Comparison of ENCODE assay signal across 31 cellular contexts in genomic region chr13:47665041-47665440, GRCh38.
"Had no signal": no experiment of that assay in that cellular context is flagged by ENCODE, and none has a peak within 500 bp of the region (broad histone marks: within the 10 kb centered on the region; RNA-seq: fewer than 3 reads in every experiment).

No MANE protein-coding gene starts in this region.

- H3K4me1 ChIP-seq: adrenal gland, body of pancreas, foreskin keratinocyte, gastrocnemius medialis, heart left ventricle had no signal

- H3K9me3 ChIP-seq: adrenal gland, body of pancreas, gastrocnemius medialis had no signal

- H3K9me3 Mint-ChIP-seq: activated CD4-positive, alpha-beta memory T cell treated with anti-CD3 and anti-CD28 coated beads for 36 hours; activated CD4-positive, alpha-beta T cell treated with anti-CD3 and anti-CD28 coated beads, Interleukin-2, amount 10 ng/mL, durations not matched to agents 24 days and 14 days; activated naive CD4-positive, alpha-beta T cell treated with anti-CD3 and anti-CD28 coated beads for 36 hours; activated naive CD4-positive, alpha-beta T cell treated with anti-CD3 and anti-CD28 coated beads, Interleukin-2, amount 50 U/mL, for 24 hours; activated naive CD8-positive, alpha-beta T cell treated with anti-CD3 and anti-CD28 coated beads for 36 hours; activated naive CD8-positive, alpha-beta T cell treated with anti-CD3 and anti-CD28 coated beads, Interleukin-2, amount 50 U/mL, for 24 hours; activated T-helper 1 cell treated with anti-CD3 and anti-CD28 coated beads, Interleukin-12 subunit alpha, Interleukin-12 subunit beta, Interleukin-2, Interleukin-4 antibody, amounts not matched to agents 30 ng/mL and 10 ng/mL and 1 ng/mL, durations not matched to agents 14 hours and 24 hours and 36 hours; activated T-helper 2 cell treated with anti-CD3 and anti-CD28 coated beads, Interferon-gamma antibody, Interleukin-2, Interleukin-4, amounts not matched to agents 10 μg/mL and 5 μg/mL and 100 μg/mL, durations not matched to agents 14 hours and 24 hours and 36 hours had no signal

- H3K27me3 ChIP-seq: adrenal gland, body of pancreas, gastrocnemius medialis, heart left ventricle had no signal

- H3K4me1 Mint-ChIP-seq: activated CD4-positive, alpha-beta T cell treated with anti-CD3 and anti-CD28 coated beads for 36 hours; activated CD4-positive, alpha-beta T cell treated with anti-CD3 and anti-CD28 coated beads, Interleukin-2, amount 10 ng/mL, durations not matched to agents 24 days and 14 days; activated CD8-positive, alpha-beta memory T cell treated with anti-CD3 and anti-CD28 coated beads, Interleukin-2, amount 10 ng/mL, durations not matched to agents 7 days and 5 days; activated naive CD4-positive, alpha-beta T cell treated with anti-CD3 and anti-CD28 coated beads, Interleukin-2, amount 50 U/mL, for 24 hours; activated naive CD8-positive, alpha-beta T cell treated with anti-CD3 and anti-CD28 coated beads for 36 hours; activated naive CD8-positive, alpha-beta T cell treated with anti-CD3 and anti-CD28 coated beads, Interleukin-2, amount 50 U/mL, for 24 hours had no signal

- H3K36me3 ChIP-seq: adrenal gland, gastrocnemius medialis, heart left ventricle had no signal

- H3K27ac ChIP-seq: adrenal gland, body of pancreas, foreskin keratinocyte, gastrocnemius medialis, heart left ventricle had no signal

- H3K4me3 Mint-ChIP-seq: activated CD4-positive, alpha-beta memory T cell treated with anti-CD3 and anti-CD28 coated beads for 36 hours; activated CD4-positive, alpha-beta T cell treated with anti-CD3 and anti-CD28 coated beads for 36 hours; activated CD4-positive, alpha-beta T cell treated with anti-CD3 and anti-CD28 coated beads, Interleukin-2, amount 10 ng/mL, durations not matched to agents 24 days and 14 days; activated CD8-positive, alpha-beta memory T cell treated with anti-CD3 and anti-CD28 coated beads, Interleukin-2, amount 10 ng/mL, durations not matched to agents 7 days and 5 days; activated CD8-positive, alpha-beta T cell treated with anti-CD3 and anti-CD28 coated beads, Interleukin-2, amount 10 ng/mL, durations not matched to agents 7 days and 5 days; activated naive CD4-positive, alpha-beta T cell treated with anti-CD3 and anti-CD28 coated beads for 36 hours; activated naive CD4-positive, alpha-beta T cell treated with anti-CD3 and anti-CD28 coated beads, Interleukin-2, amount 50 U/mL, for 24 hours; activated naive CD8-positive, alpha-beta T cell treated with anti-CD3 and anti-CD28 coated beads for 36 hours; activated naive CD8-positive, alpha-beta T cell treated with anti-CD3 and anti-CD28 coated beads, Interleukin-2, amount 50 U/mL, for 24 hours; activated T-helper 1 cell treated with anti-CD3 and anti-CD28 coated beads, Interleukin-12 subunit alpha, Interleukin-12 subunit beta, Interleukin-2, Interleukin-4 antibody, amounts not matched to agents 30 ng/mL and 10 ng/mL and 1 ng/mL, durations not matched to agents 14 hours and 24 hours and 36 hours had no signal

- DNase-seq: activated CD4-positive, alpha-beta memory T cell treated with anti-CD3 and anti-CD28 coated beads for 36 hours; activated CD4-positive, alpha-beta T cell treated with anti-CD3 and anti-CD28 coated beads for 36 hours; activated CD4-positive, alpha-beta T cell treated with anti-CD3 and anti-CD28 coated beads, Interleukin-2, amount 10 ng/mL, durations not matched to agents 24 days and 14 days; activated CD4-positive, CD25-positive, alpha-beta regulatory T cell; activated CD4-positive, CD25-positive, alpha-beta regulatory T cell treated with anti-CD3 and anti-CD28 coated beads, Interleukin-2, amount 50 U/mL, for 72 hours; activated CD8-positive, alpha-beta memory T cell treated with anti-CD3 and anti-CD28 coated beads, Interleukin-2, amount 10 ng/mL, durations not matched to agents 7 days and 5 days; activated CD8-positive, alpha-beta memory T cell treated with anti-CD3 and anti-CD28 coated beads, Interleukin-2, amount 50 U/mL, for 4 hours; activated CD8-positive, alpha-beta T cell treated with anti-CD3 and anti-CD28 coated beads, Interleukin-2, amount 10 ng/mL, durations not matched to agents 7 days and 5 days; activated effector memory CD4-positive, alpha-beta T cell treated with anti-CD3 and anti-CD28 coated beads, Interleukin-2, amount 50 U/mL, for 16 hours; activated naive CD4-positive, alpha-beta T cell treated with anti-CD3 and anti-CD28 coated beads for 36 hours; activated naive CD8-positive, alpha-beta T cell treated with anti-CD3 and anti-CD28 coated beads for 36 hours; activated naive CD8-positive, alpha-beta T cell treated with anti-CD3 and anti-CD28 coated beads, Interleukin-2, amount 50 U/mL, for 24 hours; activated T-cell treated with anti-CD3 and anti-CD28 coated beads, Interleukin-2, amount 50 U/mL, for 1 hour; activated T-cell treated with anti-CD3 and anti-CD28 coated beads, Interleukin-2, amount 50 U/mL, for 48 hours; adrenal gland; amygdala; aorta; body of pancreas; cortex of kidney; dermis blood vessel endothelial cell; effector CD8-positive, alpha-beta T cell; foreskin keratinocyte; gastrocnemius medialis; glutamatergic neuron; heart left ventricle; T-helper 2 cell had no signal

- H3K27me3 Mint-ChIP-seq: activated CD4-positive, alpha-beta memory T cell treated with anti-CD3 and anti-CD28 coated beads for 36 hours; activated CD4-positive, alpha-beta T cell treated with anti-CD3 and anti-CD28 coated beads, Interleukin-2, amount 10 ng/mL, durations not matched to agents 24 days and 14 days; activated CD8-positive, alpha-beta memory T cell treated with anti-CD3 and anti-CD28 coated beads, Interleukin-2, amount 10 ng/mL, durations not matched to agents 7 days and 5 days; activated naive CD8-positive, alpha-beta T cell treated with anti-CD3 and anti-CD28 coated beads, Interleukin-2, amount 50 U/mL, for 24 hours had no signal

- H3K4me3 ChIP-seq: adrenal gland, body of pancreas, gastrocnemius medialis, heart left ventricle had no signal

- FAIRE-seq: colon had no signal

- H3K27ac Mint-ChIP-seq: activated CD4-positive, alpha-beta memory T cell treated with anti-CD3 and anti-CD28 coated beads for 36 hours; activated CD4-positive, alpha-beta T cell treated with anti-CD3 and anti-CD28 coated beads for 36 hours; activated CD4-positive, alpha-beta T cell treated with anti-CD3 and anti-CD28 coated beads, Interleukin-2, amount 10 ng/mL, durations not matched to agents 24 days and 14 days; activated CD8-positive, alpha-beta memory T cell treated with anti-CD3 and anti-CD28 coated beads, Interleukin-2, amount 10 ng/mL, durations not matched to agents 7 days and 5 days; activated CD8-positive, alpha-beta T cell treated with anti-CD3 and anti-CD28 coated beads, Interleukin-2, amount 10 ng/mL, durations not matched to agents 7 days and 5 days; activated naive CD4-positive, alpha-beta T cell treated with anti-CD3 and anti-CD28 coated beads for 36 hours; activated naive CD4-positive, alpha-beta T cell treated with anti-CD3 and anti-CD28 coated beads, Interleukin-2, amount 50 U/mL, for 24 hours; activated naive CD8-positive, alpha-beta T cell treated with anti-CD3 and anti-CD28 coated beads for 36 hours; activated naive CD8-positive, alpha-beta T cell treated with anti-CD3 and anti-CD28 coated beads, Interleukin-2, amount 50 U/mL, for 24 hours; activated T-helper 1 cell treated with anti-CD3 and anti-CD28 coated beads, Interleukin-12 subunit alpha, Interleukin-12 subunit beta, Interleukin-2, Interleukin-4 antibody, amounts not matched to agents 30 ng/mL and 10 ng/mL and 1 ng/mL, durations not matched to agents 14 hours and 24 hours and 36 hours; activated T-helper 2 cell treated with anti-CD3 and anti-CD28 coated beads, Interferon-gamma antibody, Interleukin-2, Interleukin-4, amounts not matched to agents 10 μg/mL and 5 μg/mL and 100 μg/mL, durations not matched to agents 14 hours and 24 hours and 36 hours had no signal

- H3K36me3 Mint-ChIP-seq: activated CD4-positive, alpha-beta memory T cell treated with anti-CD3 and anti-CD28 coated beads for 36 hours; activated CD8-positive, alpha-beta memory T cell treated with anti-CD3 and anti-CD28 coated beads, Interleukin-2, amount 10 ng/mL, durations not matched to agents 7 days and 5 days; activated naive CD4-positive, alpha-beta T cell treated with anti-CD3 and anti-CD28 coated beads, Interleukin-2, amount 50 U/mL, for 24 hours; activated naive CD8-positive, alpha-beta T cell treated with anti-CD3 and anti-CD28 coated beads for 36 hours had no signal

- ATAC-seq: activated CD4-positive, alpha-beta T cell treated with anti-CD3 and anti-CD28 coated beads for 36 hours; activated CD8-positive, alpha-beta memory T cell treated with anti-CD3 and anti-CD28 coated beads, Interleukin-2, amount 10 ng/mL, durations not matched to agents 7 days and 5 days; activated CD8-positive, alpha-beta T cell treated with anti-CD3 and anti-CD28 coated beads, Interleukin-2, amount 10 ng/mL, durations not matched to agents 7 days and 5 days; activated naive CD8-positive, alpha-beta T cell treated with anti-CD3 and anti-CD28 coated beads, Interleukin-2, amount 50 U/mL, for 24 hours; body of pancreas; esophagus mucosa; foreskin keratinocyte; gastrocnemius medialis; heart left ventricle had no signal
